13 cellular contexts compared by ENCODE assay signal in genomic region chr9:133477461-133477860, GRCh38. TPM values are rescaled to one million over a fixed set of nuclear protein-coding genes. Genes with fewer than 3 reads are reported as not detected.
DNase-seq lines count a peak whose midpoint lies in the region; ATAC-seq, FAIRE-seq and TF ChIP-seq lines count a peak whose summit lies in the region.
"Had no signal": no experiment of that assay in that cellular context is flagged by ENCODE, and none has a peak within 500 bp of the region (broad histone marks: within the 10 kb centered on the region; RNA-seq: fewer than 3 reads in every experiment).

No MANE protein-coding gene starts in this region.

- no peaks in the 10 kb centered on the region for H3K9me3 Mint-ChIP-seq in immature natural killer cell

- peaks cover 5% of the 10 kb centered on the region for H3F3A ChIP-seq in SU-DHL-6 (ENCODE audit: insufficient read depth)

- TF ChIP-seq CTCF in DND-41 (IDR thresholded peaks at IDR 0.05; ENCODE audit: borderline replicate concordance, extremely low read depth, low read length, poor library complexity, severe bottlenecking) (no peak), SU-DHL-6 (IDR thresholded peaks at IDR 0.05; ENCODE audit: insufficient read depth, low read length, poor library complexity, severe bottlenecking) (no peak), brain microvascular endothelial cell (IDR thresholded peaks at IDR 0.05; ENCODE audit: low read depth, low read length, missing control alignments) (no peak)

- no peak for ATAC-seq in DND-41 (ENCODE audit: insufficient read depth, low read depth)
- ATAC-seq: K562 had no signal

- peaks cover 25% of the 10 kb centered on the region for H3K79me2 ChIP-seq in ACC112 (ENCODE audit: control insufficient read depth, insufficient read depth, low read length, unreplicated experiment)
- 0 out of 2 replicates have a peak, but pooled peaks cover 3% of the 10 kb centered on the region for H3K79me2 ChIP-seq in DND-41 (ENCODE audit: insufficient read depth, low read length)
- peaks cover 7% of the 10 kb centered on the region; the same call in 1 of the 2 replicates for H3K79me2 ChIP-seq in SU-DHL-6 (ENCODE audit: insufficient read depth, low read length)

- peaks cover 0 to 7% (median 2%) of the 10 kb centered on the region in 3 donors for H3K27me3 Mint-ChIP-seq in immature natural killer cell (ENCODE audit: low read depth in 3 of 3)

- H3K4me2 ChIP-seq in DND-41 (ENCODE audit: insufficient read depth, low read length) (peak overlapping the region; percentile 99), SU-DHL-6 (ENCODE audit: low read depth, low read length, poor library complexity, severe bottlenecking) (peak overlapping the region; percentile 75)

- H3K27ac Mint-ChIP-seq in immature natural killer cell: peak overlapping the region in 3 of 6 donors; percentile 17 to 73 (median 56)

- H2AFZ ChIP-seq in ACC112 (ENCODE audit: low read length, unreplicated experiment) (no peak overlapping the region), DND-41 (ENCODE audit: low read depth, low read length) (no peak overlapping the region), SU-DHL-6 (ENCODE audit: low read depth, low read length, severe bottlenecking) (no peak overlapping the region)

- H3K27me3 ChIP-seq in ACC112 (ENCODE audit: insufficient read depth, low read length): no peaks in the 10 kb centered on the region
- no peaks in the 10 kb centered on the region for H3K27me3 ChIP-seq in DND-41 (ENCODE audit: insufficient read depth, low read length, poor library complexity)
- H3K27me3 ChIP-seq in SU-DHL-6 (ENCODE audit: low read length): no peaks in the 10 kb centered on the region
- H3K27me3 ChIP-seq in brain microvascular endothelial cell (replicated peaks): no peaks in the 10 kb centered on the region

- H3K9me2 ChIP-seq in SU-DHL-6 (replicated peaks; ENCODE audit: insufficient read depth, low read length): no peaks in the 10 kb centered on the region

- peak overlapping the region; percentile 40; the same call in 1 of the 2 replicates for H3K27ac ChIP-seq in ACC112 (ENCODE audit: low read depth, low read length)
- H3K27ac ChIP-seq in DND-41 (ENCODE audit: low read length): no peak overlapping the region
- peak overlapping the region; percentile 88 for H3K27ac ChIP-seq in SU-DHL-6 (ENCODE audit: low read depth, low read length)
- H3K27ac ChIP-seq in brain microvascular endothelial cell: no peak overlapping the region
- H3K27ac ChIP-seq: epithelial cell of prostate had no signal

- H3K4me3 Mint-ChIP-seq in immature natural killer cell: peak overlapping the region in 4 of 5 donors; percentile 18 to 69 (median 45)

- H3K9ac ChIP-seq in DND-41 (ENCODE audit: low read depth, low read length) (no peak overlapping the region), SU-DHL-6 (ENCODE audit: low read length) (peak overlapping the region; percentile 97)

- H3K4me3 ChIP-seq in ACC112 (ENCODE audit: low read depth, low read length) (peak overlapping the region; percentile 89), DND-41 (ENCODE audit: low read depth in 1 of 2, low read length in 2 of 2) (no peak overlapping the region), SU-DHL-6 (ENCODE audit: insufficient read depth, low read length, poor library complexity, severe bottlenecking) (peak overlapping the region; percentile 55), brain microvascular endothelial cell (ENCODE audit: low read depth, low read length) (no peak overlapping the region)
- H3K4me3 ChIP-seq: K562 had no signal

- peaks cover 28% of the 10 kb centered on the region for H3K4me1 ChIP-seq in ACC112 (ENCODE audit: control insufficient read depth, insufficient read depth, low read length, unreplicated experiment)
- peaks cover 25% of the 10 kb centered on the region for H3K4me1 ChIP-seq in DND-41 (ENCODE audit: insufficient read depth, low read length)

- in situ Hi-C loops in brain microvascular endothelial cell (cut with HindIII; ENCODE audit: low pct_ligation_motif_present, low sequenced_read_pairs): no loop called here

- H3K36me3 Mint-ChIP-seq in immature natural killer cell: no peaks in the 10 kb centered on the region

- peaks cover 8% of the 10 kb centered on the region; the same call in 1 of the 2 replicates for H3K36me3 ChIP-seq in ACC112 (ENCODE audit: insufficient read depth, low read length)
- peaks cover 20% of the 10 kb centered on the region for H3K36me3 ChIP-seq in DND-41 (ENCODE audit: insufficient read depth, low read length)
- no peaks in the 10 kb centered on the region for H3K36me3 ChIP-seq in SU-DHL-6 (ENCODE audit: low read length)
- peaks cover 46% of the 10 kb centered on the region for H3K36me3 ChIP-seq in brain microvascular endothelial cell (replicated peaks)
- H3K36me3 ChIP-seq: HAP-1 had no signal

- no peak for FAIRE-seq in urothelium cell line (lab: Jason Lieb, UNC)
- FAIRE-seq: bronchial epithelial cell, K562 had no signal

- H4K20me1 ChIP-seq in DND-41 (ENCODE audit: insufficient read depth, low read length): no peaks in the 10 kb centered on the region
- no peaks in the 10 kb centered on the region for H4K20me1 ChIP-seq in SU-DHL-6 (ENCODE audit: low read depth, low read length)

- no peaks in the 10 kb centered on the region for H3K9me3 ChIP-seq in DND-41 (ENCODE audit: insufficient read depth, low read length, severe bottlenecking)
- no peaks in the 10 kb centered on the region for H3K9me3 ChIP-seq in SU-DHL-6 (ENCODE audit: insufficient read depth, low read length)
- H3K9me3 ChIP-seq: HAP-1 had no signal

- DNase-seq in DND-41 (no peak), immature natural killer cell (no peak), putamen (ENCODE audit: low spot score) (no peak), urothelium cell line (ENCODE audit: low spot score) (no peak), brain microvascular endothelial cell (no peak)
- no peak for DNase-seq in stimulated activated CD4-positive, alpha-beta T cell treated with anti-CD3 and anti-CD28 coated beads, Interleukin-1b, Interleukin-23, amount 100 ng/mL, for 48 hours
- DNase-seq: NCI-H2081 had no signal

- H3K4me1 Mint-ChIP-seq in immature natural killer cell: peaks cover 6 to 10% of the 10 kb centered on the region in 2 donors

RNA-seq across cellular contexts. Expression of gene SLC2A6, which starts 1.4 kb away (rescaled TPM):
- polyA plus RNA-seq in immature natural killer cell: 1 to 10 TPM; 4.4 to 8.0 (median 4.6) TPM

RNA-seq across cellular contexts. Expression of gene CACFD1, which starts 17.7 kb away (rescaled TPM):
- 10 to 100 TPM in 1 of 3 donors, 1 to 10 TPM in 2; 5.3 to 11.3 (median 7.4) TPM for polyA plus RNA-seq in immature natural killer cell

RNA-seq across cellular contexts. Expression of gene MYMK, which starts 47.3 kb away (rescaled TPM):
- not detected for polyA plus RNA-seq in immature natural killer cell
- polyA plus RNA-seq: K562 had no signal

RNA-seq across cellular contexts. Expression of gene ADAMTS13, which starts 55.3 kb away (rescaled TPM):
- polyA plus RNA-seq in immature natural killer cell: under 1 TPM in 2 of 3 donors, not detected in 1; 0.33 to 0.73 TPM

RNA-seq across cellular contexts. Expression of gene ADAMTSL2, which starts 57.0 kb away (rescaled TPM):
- polyA plus RNA-seq in immature natural killer cell: not detected
- polyA plus RNA-seq: K562 had no signal

Comparison
In these comparisons a context has a peak if more than half of its experiments do, and no peak if none do; other contexts are left out.
1. H3K27ac ChIP-seq: peak in ACC112 (single experiment) and SU-DHL-6 (single experiment); none in DND-41 (single experiment) and brain microvascular endothelial cell (single experiment).
2. H3K4me3 ChIP-seq: peak in ACC112 (single experiment) and SU-DHL-6 (single experiment); none in DND-41 (0 of 2) and brain microvascular endothelial cell (single experiment).